In the genomic region with DNA sequence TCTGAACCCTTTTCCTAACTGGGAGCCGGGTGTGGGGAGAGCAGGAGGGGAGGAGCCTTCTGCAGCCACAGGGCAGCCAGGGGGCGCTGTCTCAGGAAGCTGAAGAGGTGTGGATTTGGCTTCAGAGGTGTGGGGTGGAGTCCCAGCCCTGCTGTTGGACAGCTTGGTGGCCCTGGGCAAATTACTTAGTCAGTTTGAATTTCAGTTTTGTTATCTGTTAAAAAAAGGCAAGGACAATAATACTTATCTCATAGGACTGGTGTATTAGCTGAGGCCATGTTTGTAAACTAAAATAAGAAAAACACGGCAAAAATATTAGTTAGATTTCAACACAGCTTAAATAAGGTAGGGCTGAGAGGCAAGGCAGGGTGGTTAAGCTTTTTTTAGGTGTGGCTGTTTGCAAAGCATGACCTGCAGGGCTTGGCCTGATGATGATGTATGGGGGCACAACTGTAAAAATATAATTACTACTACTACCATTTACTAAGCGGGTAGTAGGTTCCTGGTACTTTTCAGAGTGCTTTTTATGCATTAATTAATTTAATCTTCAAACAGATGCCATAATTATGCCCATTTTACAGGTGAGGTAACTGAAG, we compare ENCODE assay signal across 1 cellular context.
TF ChIP-seq lines count a peak whose summit lies in the region.

No MANE protein-coding gene starts in this region.

TF ChIP-seq in K562, 482 proteins besides CTCF, POLR2A, EP300 and RAD21 (continued from another document and continues in another):
- TF ChIP-seq, protein P1, sequence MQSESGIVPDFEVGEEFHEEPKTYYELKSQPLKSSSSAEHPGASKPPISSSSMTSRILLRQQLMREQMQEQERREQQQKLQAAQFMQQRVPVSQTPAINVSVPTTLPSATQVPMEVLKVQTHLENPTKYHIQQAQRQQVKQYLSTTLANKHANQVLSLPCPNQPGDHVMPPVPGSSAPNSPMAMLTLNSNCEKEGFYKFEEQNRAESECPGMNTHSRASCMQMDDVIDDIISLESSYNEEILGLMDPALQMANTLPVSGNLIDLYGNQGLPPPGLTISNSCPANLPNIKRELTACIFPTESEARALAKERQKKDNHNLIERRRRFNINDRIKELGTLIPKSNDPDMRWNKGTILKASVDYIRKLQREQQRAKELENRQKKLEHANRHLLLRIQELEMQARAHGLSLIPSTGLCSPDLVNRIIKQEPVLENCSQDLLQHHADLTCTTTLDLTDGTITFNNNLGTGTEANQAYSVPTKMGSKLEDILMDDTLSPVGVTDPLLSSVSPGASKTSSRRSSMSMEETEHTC (IDR thresholded peaks at IDR 0.05) = no peak
- TF ChIP-seq RBM34 (IDR thresholded peaks at IDR 0.05; ENCODE audit: borderline replicate concordance, insufficient read depth, low read length) (no peak), NFRKB (IDR thresholded peaks at IDR 0.05; ENCODE audit: low read depth) (no peak), NEUROD1 (IDR thresholded peaks at IDR 0.05; ENCODE audit: borderline replicate concordance, low read depth, low read length, partially characterized antibody) (no peak), ZNF75A (CRISPR knock-in tag; IDR thresholded peaks at IDR 0.05) (no peak), CTBP1 (IDR thresholded peaks at IDR 0.05; ENCODE audit: borderline replicate concordance) (peak; percentile 70; the same call in 1 of the 2 replicates), HDAC3 (IDR thresholded peaks at IDR 0.05; ENCODE audit: borderline replicate concordance, partially characterized antibody) (no peak), HNRNPK (IDR thresholded peaks at IDR 0.05; ENCODE audit: low read depth, low read length, poor library complexity, severe bottlenecking) (no peak), NR2C1 (IDR thresholded peaks at IDR 0.05) (no peak), NR2C1 (tag; IDR thresholded peaks at IDR 0.05) (no peak), ZNF121 (CRISPR knock-in tag; conservative IDR thresholded peaks at IDR 0.05) (no peak), RBFOX2 (IDR thresholded peaks at IDR 0.05; ENCODE audit: low read depth, low read length) (no peak), ZFP36 (IDR thresholded peaks at IDR 0.05; ENCODE audit: low read depth, low read length, partially characterized antibody) (peak; percentile 42), CBX2 (IDR thresholded peaks at IDR 0.05; ENCODE audit: insufficient read depth, low read length, poor library complexity, severe bottlenecking) (no peak), MTA1 (IDR thresholded peaks at IDR 0.05; ENCODE audit: borderline replicate concordance) (no peak), ZNF408 (CRISPR knock-in tag; IDR thresholded peaks at IDR 0.05; ENCODE audit: low read depth) (no peak), ZBTB8A (IDR thresholded peaks at IDR 0.05; ENCODE audit: partially characterized antibody) (no peak), NCOA6 (IDR thresholded peaks at IDR 0.05) (no peak), RUNX1 (IDR thresholded peaks at IDR 0.05; ENCODE audit: low read depth) (no peak), ZNF143 (CRISPR knock-in tag; IDR thresholded peaks at IDR 0.05) (no peak), SMARCE1 (IDR thresholded peaks at IDR 0.05) (0 out of 2 replicates have a peak, but pooled peaks have one; percentile 8), SAP30 (IDR thresholded peaks at IDR 0.05; ENCODE audit: borderline replicate concordance, insufficient read depth, low read depth, low read length, poor library complexity, severe bottlenecking) (no peak), ARID1B (IDR thresholded peaks at IDR 0.05) (peak; percentile 56; the same call in 1 of the 2 replicates), FOXJ2 (tag; IDR thresholded peaks at IDR 0.05) (no peak), IFI16 (CRISPR knock-in tag; IDR thresholded peaks at IDR 0.05) (no peak), HOXB6 (CRISPR knock-in tag; IDR thresholded peaks at IDR 0.05; ENCODE audit: borderline replicate concordance) (no peak), JUN (IDR thresholded peaks at IDR 0.05; ENCODE audit: borderline replicate concordance, low read depth, low read length) (no peak), JUN (CRISPR knock-in tag; IDR thresholded peaks at IDR 0.05; ENCODE audit: borderline replicate concordance) (no peak), ZSCAN32 (CRISPR knock-in tag; IDR thresholded peaks at IDR 0.05) (no peak), ZNF384 (IDR thresholded peaks at IDR 0.05; ENCODE audit: low read depth, low read length) (no peak), STAT5B (CRISPR knock-in tag; IDR thresholded peaks at IDR 0.05) (no peak), YBX1 (IDR thresholded peaks at IDR 0.05) (no peak)
- TF ChIP-seq, protein P2, sequence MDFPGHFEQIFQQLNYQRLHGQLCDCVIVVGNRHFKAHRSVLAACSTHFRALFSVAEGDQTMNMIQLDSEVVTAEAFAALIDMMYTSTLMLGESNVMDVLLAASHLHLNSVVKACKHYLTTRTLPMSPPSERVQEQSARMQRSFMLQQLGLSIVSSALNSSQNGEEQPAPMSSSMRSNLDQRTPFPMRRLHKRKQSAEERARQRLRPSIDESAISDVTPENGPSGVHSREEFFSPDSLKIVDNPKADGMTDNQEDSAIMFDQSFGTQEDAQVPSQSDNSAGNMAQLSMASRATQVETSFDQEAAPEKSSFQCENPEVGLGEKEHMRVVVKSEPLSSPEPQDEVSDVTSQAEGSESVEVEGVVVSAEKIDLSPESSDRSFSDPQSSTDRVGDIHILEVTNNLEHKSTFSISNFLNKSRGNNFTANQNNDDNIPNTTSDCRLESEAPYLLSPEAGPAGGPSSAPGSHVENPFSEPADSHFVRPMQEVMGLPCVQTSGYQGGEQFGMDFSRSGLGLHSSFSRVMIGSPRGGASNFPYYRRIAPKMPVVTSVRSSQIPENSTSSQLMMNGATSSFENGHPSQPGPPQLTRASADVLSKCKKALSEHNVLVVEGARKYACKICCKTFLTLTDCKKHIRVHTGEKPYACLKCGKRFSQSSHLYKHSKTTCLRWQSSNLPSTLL (IDR thresholded peaks at IDR 0.05) = no peak
- TF ChIP-seq, protein P3, sequence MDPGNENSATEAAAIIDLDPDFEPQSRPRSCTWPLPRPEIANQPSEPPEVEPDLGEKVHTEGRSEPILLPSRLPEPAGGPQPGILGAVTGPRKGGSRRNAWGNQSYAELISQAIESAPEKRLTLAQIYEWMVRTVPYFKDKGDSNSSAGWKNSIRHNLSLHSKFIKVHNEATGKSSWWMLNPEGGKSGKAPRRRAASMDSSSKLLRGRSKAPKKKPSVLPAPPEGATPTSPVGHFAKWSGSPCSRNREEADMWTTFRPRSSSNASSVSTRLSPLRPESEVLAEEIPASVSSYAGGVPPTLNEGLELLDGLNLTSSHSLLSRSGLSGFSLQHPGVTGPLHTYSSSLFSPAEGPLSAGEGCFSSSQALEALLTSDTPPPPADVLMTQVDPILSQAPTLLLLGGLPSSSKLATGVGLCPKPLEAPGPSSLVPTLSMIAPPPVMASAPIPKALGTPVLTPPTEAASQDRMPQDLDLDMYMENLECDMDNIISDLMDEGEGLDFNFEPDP (CRISPR knock-in tag; IDR thresholded peaks at IDR 0.05) = no peak
- TF ChIP-seq, protein P4, sequence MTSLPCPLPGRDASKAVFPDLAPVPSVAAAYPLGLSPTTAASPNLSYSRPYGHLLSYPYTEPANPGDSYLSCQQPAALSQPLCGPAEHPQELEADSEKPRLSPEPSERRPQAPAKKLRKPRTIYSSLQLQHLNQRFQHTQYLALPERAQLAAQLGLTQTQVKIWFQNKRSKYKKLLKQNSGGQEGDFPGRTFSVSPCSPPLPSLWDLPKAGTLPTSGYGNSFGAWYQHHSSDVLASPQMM (CRISPR knock-in tag; IDR thresholded peaks at IDR 0.05) = no peak
- TF ChIP-seq, protein P5, sequence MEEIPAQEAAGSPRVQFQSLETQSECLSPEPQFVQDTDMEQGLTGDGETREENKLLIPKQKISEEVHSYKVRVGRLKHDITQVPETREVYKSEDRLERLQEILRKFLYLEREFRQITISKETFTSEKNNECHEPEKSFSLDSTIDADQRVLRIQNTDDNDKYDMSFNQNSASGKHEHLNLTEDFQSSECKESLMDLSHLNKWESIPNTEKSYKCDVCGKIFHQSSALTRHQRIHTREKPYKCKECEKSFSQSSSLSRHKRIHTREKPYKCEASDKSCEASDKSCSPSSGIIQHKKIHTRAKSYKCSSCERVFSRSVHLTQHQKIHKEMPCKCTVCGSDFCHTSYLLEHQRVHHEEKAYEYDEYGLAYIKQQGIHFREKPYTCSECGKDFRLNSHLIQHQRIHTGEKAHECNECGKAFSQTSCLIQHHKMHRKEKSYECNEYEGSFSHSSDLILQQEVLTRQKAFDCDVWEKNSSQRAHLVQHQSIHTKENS (CRISPR knock-in tag; IDR thresholded peaks at IDR 0.05) = no peak
- TF ChIP-seq, protein P6, sequence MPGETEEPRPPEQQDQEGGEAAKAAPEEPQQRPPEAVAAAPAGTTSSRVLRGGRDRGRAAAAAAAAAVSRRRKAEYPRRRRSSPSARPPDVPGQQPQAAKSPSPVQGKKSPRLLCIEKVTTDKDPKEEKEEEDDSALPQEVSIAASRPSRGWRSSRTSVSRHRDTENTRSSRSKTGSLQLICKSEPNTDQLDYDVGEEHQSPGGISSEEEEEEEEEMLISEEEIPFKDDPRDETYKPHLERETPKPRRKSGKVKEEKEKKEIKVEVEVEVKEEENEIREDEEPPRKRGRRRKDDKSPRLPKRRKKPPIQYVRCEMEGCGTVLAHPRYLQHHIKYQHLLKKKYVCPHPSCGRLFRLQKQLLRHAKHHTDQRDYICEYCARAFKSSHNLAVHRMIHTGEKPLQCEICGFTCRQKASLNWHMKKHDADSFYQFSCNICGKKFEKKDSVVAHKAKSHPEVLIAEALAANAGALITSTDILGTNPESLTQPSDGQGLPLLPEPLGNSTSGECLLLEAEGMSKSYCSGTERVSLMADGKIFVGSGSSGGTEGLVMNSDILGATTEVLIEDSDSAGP (CRISPR knock-in tag; IDR thresholded peaks at IDR 0.05) = no peak
- TF ChIP-seq, protein P7, sequence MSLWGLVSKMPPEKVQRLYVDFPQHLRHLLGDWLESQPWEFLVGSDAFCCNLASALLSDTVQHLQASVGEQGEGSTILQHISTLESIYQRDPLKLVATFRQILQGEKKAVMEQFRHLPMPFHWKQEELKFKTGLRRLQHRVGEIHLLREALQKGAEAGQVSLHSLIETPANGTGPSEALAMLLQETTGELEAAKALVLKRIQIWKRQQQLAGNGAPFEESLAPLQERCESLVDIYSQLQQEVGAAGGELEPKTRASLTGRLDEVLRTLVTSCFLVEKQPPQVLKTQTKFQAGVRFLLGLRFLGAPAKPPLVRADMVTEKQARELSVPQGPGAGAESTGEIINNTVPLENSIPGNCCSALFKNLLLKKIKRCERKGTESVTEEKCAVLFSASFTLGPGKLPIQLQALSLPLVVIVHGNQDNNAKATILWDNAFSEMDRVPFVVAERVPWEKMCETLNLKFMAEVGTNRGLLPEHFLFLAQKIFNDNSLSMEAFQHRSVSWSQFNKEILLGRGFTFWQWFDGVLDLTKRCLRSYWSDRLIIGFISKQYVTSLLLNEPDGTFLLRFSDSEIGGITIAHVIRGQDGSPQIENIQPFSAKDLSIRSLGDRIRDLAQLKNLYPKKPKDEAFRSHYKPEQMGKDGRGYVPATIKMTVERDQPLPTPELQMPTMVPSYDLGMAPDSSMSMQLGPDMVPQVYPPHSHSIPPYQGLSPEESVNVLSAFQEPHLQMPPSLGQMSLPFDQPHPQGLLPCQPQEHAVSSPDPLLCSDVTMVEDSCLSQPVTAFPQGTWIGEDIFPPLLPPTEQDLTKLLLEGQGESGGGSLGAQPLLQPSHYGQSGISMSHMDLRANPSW (CRISPR knock-in tag; IDR thresholded peaks at IDR 0.05) = no peak
- TF ChIP-seq, protein P8, sequence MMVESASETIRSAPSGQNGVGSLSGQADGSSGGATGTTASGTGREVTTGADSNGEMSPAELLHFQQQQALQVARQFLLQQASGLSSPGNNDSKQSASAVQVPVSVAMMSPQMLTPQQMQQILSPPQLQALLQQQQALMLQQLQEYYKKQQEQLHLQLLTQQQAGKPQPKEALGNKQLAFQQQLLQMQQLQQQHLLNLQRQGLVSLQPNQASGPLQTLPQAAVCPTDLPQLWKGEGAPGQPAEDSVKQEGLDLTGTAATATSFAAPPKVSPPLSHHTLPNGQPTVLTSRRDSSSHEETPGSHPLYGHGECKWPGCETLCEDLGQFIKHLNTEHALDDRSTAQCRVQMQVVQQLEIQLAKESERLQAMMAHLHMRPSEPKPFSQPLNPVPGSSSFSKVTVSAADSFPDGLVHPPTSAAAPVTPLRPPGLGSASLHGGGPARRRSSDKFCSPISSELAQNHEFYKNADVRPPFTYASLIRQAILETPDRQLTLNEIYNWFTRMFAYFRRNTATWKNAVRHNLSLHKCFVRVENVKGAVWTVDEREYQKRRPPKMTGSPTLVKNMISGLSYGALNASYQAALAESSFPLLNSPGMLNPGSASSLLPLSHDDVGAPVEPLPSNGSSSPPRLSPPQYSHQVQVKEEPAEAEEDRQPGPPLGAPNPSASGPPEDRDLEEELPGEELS (CRISPR knock-in tag; IDR thresholded peaks at IDR 0.05; ENCODE audit: borderline replicate concordance) = no peak
- TF ChIP-seq, protein P9, sequence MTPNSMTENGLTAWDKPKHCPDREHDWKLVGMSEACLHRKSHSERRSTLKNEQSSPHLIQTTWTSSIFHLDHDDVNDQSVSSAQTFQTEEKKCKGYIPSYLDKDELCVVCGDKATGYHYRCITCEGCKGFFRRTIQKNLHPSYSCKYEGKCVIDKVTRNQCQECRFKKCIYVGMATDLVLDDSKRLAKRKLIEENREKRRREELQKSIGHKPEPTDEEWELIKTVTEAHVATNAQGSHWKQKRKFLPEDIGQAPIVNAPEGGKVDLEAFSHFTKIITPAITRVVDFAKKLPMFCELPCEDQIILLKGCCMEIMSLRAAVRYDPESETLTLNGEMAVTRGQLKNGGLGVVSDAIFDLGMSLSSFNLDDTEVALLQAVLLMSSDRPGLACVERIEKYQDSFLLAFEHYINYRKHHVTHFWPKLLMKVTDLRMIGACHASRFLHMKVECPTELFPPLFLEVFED (CRISPR knock-in tag; conservative IDR thresholded peaks at IDR 0.05) = no peak
- TF ChIP-seq, protein P10, sequence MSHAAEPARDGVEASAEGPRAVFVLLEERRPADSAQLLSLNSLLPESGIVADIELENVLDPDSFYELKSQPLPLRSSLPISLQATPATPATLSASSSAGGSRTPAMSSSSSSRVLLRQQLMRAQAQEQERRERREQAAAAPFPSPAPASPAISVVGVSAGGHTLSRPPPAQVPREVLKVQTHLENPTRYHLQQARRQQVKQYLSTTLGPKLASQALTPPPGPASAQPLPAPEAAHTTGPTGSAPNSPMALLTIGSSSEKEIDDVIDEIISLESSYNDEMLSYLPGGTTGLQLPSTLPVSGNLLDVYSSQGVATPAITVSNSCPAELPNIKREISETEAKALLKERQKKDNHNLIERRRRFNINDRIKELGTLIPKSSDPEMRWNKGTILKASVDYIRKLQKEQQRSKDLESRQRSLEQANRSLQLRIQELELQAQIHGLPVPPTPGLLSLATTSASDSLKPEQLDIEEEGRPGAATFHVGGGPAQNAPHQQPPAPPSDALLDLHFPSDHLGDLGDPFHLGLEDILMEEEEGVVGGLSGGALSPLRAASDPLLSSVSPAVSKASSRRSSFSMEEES (CRISPR knock-in tag; IDR thresholded peaks at IDR 0.05) = no peak
